Comparison of ENCODE assay signal across 33 cellular contexts in the genomic region with DNA sequence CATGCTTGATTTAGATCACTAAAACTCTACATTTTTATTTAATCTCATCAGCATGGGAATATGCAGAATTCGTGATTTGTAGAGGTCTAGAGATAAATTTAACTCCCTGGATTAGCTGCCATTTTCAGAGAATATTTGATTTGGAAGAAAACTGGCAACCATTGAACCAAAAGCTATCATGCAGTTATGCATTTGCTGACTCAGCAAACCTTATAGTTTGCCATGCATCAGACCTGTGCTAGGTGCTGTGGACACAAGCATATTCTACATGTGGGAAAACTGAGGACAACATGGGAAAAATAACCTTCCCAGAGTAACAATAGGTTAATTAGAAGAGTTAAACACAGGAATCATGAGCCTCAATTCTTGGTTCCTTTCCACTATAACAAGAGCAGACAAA. TPM values are rescaled to one million over a fixed set of nuclear protein-coding genes. Genes with fewer than 3 reads are reported as not detected.
"Had no signal": no experiment of that assay in that cellular context is flagged by ENCODE, and none has a peak within 500 bp of the region (broad histone marks: within the 10 kb centered on the region; RNA-seq: fewer than 3 reads in every experiment).

No MANE protein-coding gene starts in this region.

- H3K4me1 ChIP-seq: ascending aorta had no signal

- H3K27ac Mint-ChIP-seq: activated CD4-positive, alpha-beta T cell treated with anti-CD3 and anti-CD28 coated beads, Interleukin-2, amount 10 ng/mL, durations not matched to agents 24 days and 14 days; activated CD8-positive, alpha-beta memory T cell treated with anti-CD3 and anti-CD28 coated beads, Interleukin-2, amount 10 ng/mL, durations not matched to agents 7 days and 5 days; activated naive CD4-positive, alpha-beta T cell treated with anti-CD3 and anti-CD28 coated beads, Interleukin-2, amount 10 ng/mL, durations not matched to agents 7 days and 5 days had no signal

- FAIRE-seq: RCC 7860 had no signal

- H2AFZ ChIP-seq: PC-9 had no signal

- H3K9me3 ChIP-seq: ascending aorta had no signal

- H3K9ac ChIP-seq: KMS-11 had no signal

- H3K4me3 ChIP-seq: ascending aorta, cardiac muscle cell, PC-9 had no signal

- H3K27me3 ChIP-seq: ascending aorta, cardiac muscle cell had no signal

- H3K36me3 Mint-ChIP-seq: activated naive CD4-positive, alpha-beta T cell treated with anti-CD3 and anti-CD28 coated beads, Interleukin-2, amount 10 ng/mL, durations not matched to agents 7 days and 5 days had no signal

- DNase-seq: activated CD4-positive, alpha-beta T cell treated with anti-CD3 and anti-CD28 coated beads for 1 hour; activated CD4-positive, alpha-beta T cell treated with anti-CD3 and anti-CD28 coated beads, Interleukin-2, amount 10 ng/mL, durations not matched to agents 24 days and 14 days; activated CD4-positive, alpha-beta T cell treated with anti-CD3 and anti-CD28 coated beads, Interleukin-2, amount 50 U/mL, for 4 hours; activated CD4-positive, CD25-positive, alpha-beta regulatory T cell; activated CD8-positive, alpha-beta memory T cell treated with anti-CD3 and anti-CD28 coated beads for 24 hours; activated CD8-positive, alpha-beta memory T cell treated with anti-CD3 and anti-CD28 coated beads, Interleukin-2, amount 10 ng/mL, durations not matched to agents 7 days and 5 days; activated CD8-positive, alpha-beta memory T cell treated with anti-CD3 and anti-CD28 coated beads, Interleukin-2, amount 50 U/mL, for 48 hours; activated effector memory CD4-positive, alpha-beta T cell treated with Interleukin-2 at 50 U/mL for 16 hours; activated naive CD4-positive, alpha-beta T cell treated with anti-CD3 and anti-CD28 coated beads, Interleukin-2, amount 10 ng/mL, durations not matched to agents 7 days and 5 days; activated T-cell treated with anti-CD3 and anti-CD28 coated beads, Interleukin-2, amount 50 U/mL, for 48 hours; amniotic stem cell; MM.1S; MV-4-11; NCI-H1092; NCI-H1436 treated with DMSO at 0.1 percent for 48 hours; NCI-H1694 treated with DMSO at 0.1 percent for 48 hours; NCI-H2029 treated with DMSO at 0.1 percent for 48 hours; NCI-H2107; NCI-H2171; NCI-H510A; NCI-H526; NCI-H748 treated with DMSO at 0.1 percent for 48 hours; NK-92 treated with Interleukin-12 subunit alpha and Interleukin-12 subunit beta, amount 100 ng/mL, for 24 hours; PC-9; T1000; WERI-Rb-1 had no signal

- H3K27ac ChIP-seq: ascending aorta, cardiac muscle cell, KMS-11, PC-9, RWPE1, WERI-Rb-1 had no signal

- H3K27me3 Mint-ChIP-seq: activated CD4-positive, alpha-beta T cell treated with anti-CD3 and anti-CD28 coated beads, Interleukin-2, amount 10 ng/mL, durations not matched to agents 24 days and 14 days; activated CD8-positive, alpha-beta memory T cell treated with anti-CD3 and anti-CD28 coated beads, Interleukin-2, amount 10 ng/mL, durations not matched to agents 7 days and 5 days; activated naive CD4-positive, alpha-beta T cell treated with anti-CD3 and anti-CD28 coated beads, Interleukin-2, amount 10 ng/mL, durations not matched to agents 7 days and 5 days; central memory CD8-positive, alpha-beta T cell had no signal

- ATAC-seq: activated CD8-positive, alpha-beta memory T cell treated with anti-CD3 and anti-CD28 coated beads, Interleukin-2, amount 10 ng/mL, durations not matched to agents 7 days and 5 days; Right ventricle myocardium inferior had no signal

- H3K4me3 Mint-ChIP-seq: activated CD4-positive, alpha-beta T cell treated with anti-CD3 and anti-CD28 coated beads, Interleukin-2, amount 10 ng/mL, durations not matched to agents 24 days and 14 days; activated CD8-positive, alpha-beta memory T cell treated with anti-CD3 and anti-CD28 coated beads, Interleukin-2, amount 10 ng/mL, durations not matched to agents 7 days and 5 days; activated naive CD4-positive, alpha-beta T cell treated with anti-CD3 and anti-CD28 coated beads, Interleukin-2, amount 10 ng/mL, durations not matched to agents 7 days and 5 days; central memory CD8-positive, alpha-beta T cell had no signal

- H3K36me3 ChIP-seq: ascending aorta, cardiac muscle cell, WERI-Rb-1 had no signal

- H3K4me2 ChIP-seq: KMS-11, PC-9 had no signal

- H3K4me1 Mint-ChIP-seq: activated naive CD4-positive, alpha-beta T cell treated with anti-CD3 and anti-CD28 coated beads, Interleukin-2, amount 10 ng/mL, durations not matched to agents 7 days and 5 days had no signal

RNA-seq across cellular contexts. Expression of a gene that starts 54.7 kb away (rescaled TPM):
- total RNA-seq: ascending aorta, cardiac muscle cell, Right ventricle myocardium inferior had no signal
- polyA plus RNA-seq: cardiac muscle cell had no signal
